1 cellular context compared by ENCODE assay signal in the genomic region with DNA sequence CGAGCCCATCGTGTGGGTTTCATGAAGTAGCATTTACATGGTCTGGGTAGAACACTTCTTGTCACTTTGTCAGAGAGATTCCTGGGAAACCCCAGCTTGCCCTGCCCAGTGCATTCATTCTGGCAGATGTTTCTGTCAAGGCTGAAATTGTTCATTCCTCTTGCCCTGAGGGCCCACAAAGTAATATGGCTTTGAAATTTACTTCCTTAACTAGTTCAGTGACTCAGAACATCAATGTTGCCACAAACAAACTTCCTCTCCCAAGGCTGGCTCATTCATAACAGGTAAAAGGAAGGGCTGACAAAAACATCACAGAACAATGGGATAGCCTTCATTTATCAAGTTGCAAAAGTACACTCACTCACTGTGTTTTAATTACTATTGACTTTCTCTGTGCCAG.
TF ChIP-seq lines count a peak whose summit lies in the region.

No MANE protein-coding gene starts in this region.

TF ChIP-seq in HCT116, 20 proteins besides CTCF, POLR2A, EP300 and RAD21 (continued from another document):
- TF ChIP-seq YY1 (IDR thresholded peaks at IDR 0.05; ENCODE audit: extremely low read depth, insufficient replicate concordance, low read depth, low read length) (no peak), SP1 (IDR thresholded peaks at IDR 0.05; ENCODE audit: low read depth) (peak; percentile 95)
